Comparison of ENCODE assay signal across 17 cellular contexts in the genomic region with DNA sequence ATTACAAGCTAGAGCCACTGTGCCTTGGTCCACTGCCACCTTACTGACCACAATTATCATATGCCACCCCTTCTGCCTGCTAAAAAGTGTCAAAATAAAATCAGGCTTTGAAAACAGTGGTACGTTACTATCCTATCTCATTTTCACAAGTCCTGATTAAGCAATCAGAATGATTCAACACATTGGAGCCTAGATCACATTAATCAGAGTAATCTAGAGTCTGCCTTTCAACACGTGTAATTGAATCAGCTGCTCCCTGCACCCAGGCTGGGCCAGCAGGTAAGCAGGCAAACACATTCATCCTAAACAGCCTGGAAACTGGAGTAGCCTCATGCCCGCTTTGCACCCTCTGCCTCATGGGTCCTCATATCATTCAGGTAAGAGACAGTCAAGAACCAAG.
DNase-seq lines count a peak whose midpoint lies in the region; FAIRE-seq and TF ChIP-seq lines count a peak whose summit lies in the region.
"Had no signal": no experiment of that assay in that cellular context is flagged by ENCODE, and none has a peak within 500 bp of the region (broad histone marks: within the 10 kb centered on the region; RNA-seq: fewer than 3 reads in every experiment).

No MANE protein-coding gene starts in this region.

- H3K9me3 Mint-ChIP-seq in brain, result no peaks in the 10 kb centered on the region
- H3K9me3 Mint-ChIP-seq in activated T-helper 1 cell treated with anti-CD3 and anti-CD28 coated beads, Interleukin-12 subunit alpha, Interleukin-12 subunit beta, Interleukin-2, Interleukin-4 antibody, amounts not matched to agents 30 ng/mL and 10 ng/mL and 1 ng/mL, durations not matched to agents 14 hours and 24 hours and 36 hours, result no peaks in the 10 kb centered on the region
- H3K9me3 Mint-ChIP-seq: memory B cell had no signal

- dilution Hi-C loops in keratinocyte (cut with MboI; ENCODE audit: extremely low pct_ligation_motif_present, low sequenced_read_pairs), result no loop called here

- H3K4me1 ChIP-seq in HEK293 (ENCODE audit: control insufficient read depth, insufficient read depth, low read length) (peaks cover 18% of the 10 kb centered on the region; the same call in 1 of the 2 replicates), keratinocyte (ENCODE audit: control insufficient read depth, extremely low read depth, insufficient read depth, low read length) (peaks cover 65% of the 10 kb centered on the region)
- H3K4me1 ChIP-seq: BLaER1 had no signal

- DNase-seq in AG08395 (ENCODE audit: low spot score) (peak; percentile 25), keratinocyte (ENCODE audit: low read depth, low spot score) (peak; percentile 85), frontal cortex (ENCODE audit: low spot score in 2 of 2) (no peak), GM19240 (ENCODE audit: insufficient read length, low spot score) (no peak)
- no peak for DNase-seq in activated CD8-positive, alpha-beta memory T cell treated with anti-CD3 and anti-CD28 coated beads for 24 hours
- DNase-seq in activated T-helper 1 cell treated with anti-CD3 and anti-CD28 coated beads, Interleukin-12 subunit alpha, Interleukin-12 subunit beta, Interleukin-2, Interleukin-4 antibody, amounts not matched to agents 30 ng/mL and 10 ng/mL and 1 ng/mL, durations not matched to agents 14 hours and 24 hours and 36 hours (ENCODE audit: low spot score), result no peak
- DNase-seq: activated CD4-positive, alpha-beta T cell treated with anti-CD3 and anti-CD28 coated beads for 4 hours; activated gamma-delta T cell; cerebellar nuclear complex; foreskin melanocyte; NCI-H1092 treated with DMSO at 0.1 percent for 48 hours; nucleus accumbens; stimulated activated naive CD4-positive, alpha-beta T cell treated with Interleukin-2 at 50 U/mL for 16 hours had no signal

- H2AFZ ChIP-seq in keratinocyte (ENCODE audit: control insufficient read depth, low read length), result no peak overlapping the region

- peaks cover 3% of the 10 kb centered on the region for H3K27me3 Mint-ChIP-seq in brain
- H3K27me3 Mint-ChIP-seq in activated T-helper 1 cell treated with anti-CD3 and anti-CD28 coated beads, Interleukin-12 subunit alpha, Interleukin-12 subunit beta, Interleukin-2, Interleukin-4 antibody, amounts not matched to agents 30 ng/mL and 10 ng/mL and 1 ng/mL, durations not matched to agents 14 hours and 24 hours and 36 hours (ENCODE audit: insufficient read depth), result peaks cover 11% of the 10 kb centered on the region

- peak; percentile 97 for FAIRE-seq in keratinocyte (lab: Jason Lieb, UNC)
- FAIRE-seq in frontal cortex (lab: Jason Lieb, UNC), result no peak

- H3K36me3 Mint-ChIP-seq in brain, result no peaks in the 10 kb centered on the region
- no peaks in the 10 kb centered on the region for H3K36me3 Mint-ChIP-seq in activated T-helper 1 cell treated with anti-CD3 and anti-CD28 coated beads, Interleukin-12 subunit alpha, Interleukin-12 subunit beta, Interleukin-2, Interleukin-4 antibody, amounts not matched to agents 30 ng/mL and 10 ng/mL and 1 ng/mL, durations not matched to agents 14 hours and 24 hours and 36 hours (ENCODE audit: low read depth)
- H3K36me3 Mint-ChIP-seq: memory B cell had no signal

- no peaks in the 10 kb centered on the region for H4K20me1 ChIP-seq in keratinocyte (ENCODE audit: control insufficient read depth, extremely low read depth, insufficient read depth, low read length)
- H4K20me1 ChIP-seq: BLaER1 had no signal

- no peaks in the 10 kb centered on the region for H3K9me3 ChIP-seq in HEK293 (ENCODE audit: control insufficient read depth, insufficient read depth, low read depth, low read length)
- no peaks in the 10 kb centered on the region for H3K9me3 ChIP-seq in keratinocyte (ENCODE audit: control insufficient read depth, low read depth, low read length)
- H3K9me3 ChIP-seq: BLaER1 had no signal

- H3K9me1 ChIP-seq in keratinocyte (ENCODE audit: control insufficient read depth, extremely low read depth, insufficient read depth, low read length), result peaks cover 3% of the 10 kb centered on the region

- peak overlapping the region; percentile 71 for H3K9ac ChIP-seq in keratinocyte (ENCODE audit: control insufficient read depth, extremely low read depth, insufficient read depth, low read length)
- H3K9ac ChIP-seq: BLaER1 had no signal

- no peak overlapping the region for H3K4me3 ChIP-seq in HEK293 (ENCODE audit: low read depth, low read length)
- H3K4me3 ChIP-seq in keratinocyte (ENCODE audit: control insufficient read depth in 2 of 3, extremely low read depth in 1 of 3, insufficient read depth in 2 of 3, low read depth in 1 of 3, low read length in 3 of 3), result peak overlapping the region in 1 of 3 experiments; percentile 22
- H3K4me3 ChIP-seq: BLaER1 had no signal

- CTCF ChIA-PET in HEK293 (lab: Yijun Ruan, JAX), result interaction anchor here (0.6 kb wide), 1 partner anchor 104 kb away, joined by 3 read pairs; no protein-coding TSS in a partner anchor

- H3K36me3 ChIP-seq in HEK293 (ENCODE audit: control insufficient read depth in 2 of 2, insufficient read depth in 1 of 2, low read length in 2 of 2), result no peaks in the 10 kb centered on the region
- H3K36me3 ChIP-seq in keratinocyte (ENCODE audit: control insufficient read depth in 2 of 2, extremely low read depth in 1 of 2, insufficient read depth in 2 of 2, low read length in 2 of 2), result peaks cover 0 to 2% of the 10 kb centered on the region in 2 experiments
- H3K36me3 ChIP-seq: BLaER1 had no signal

- no peak overlapping the region for H3K4me3 Mint-ChIP-seq in brain
- H3K4me3 Mint-ChIP-seq in activated T-helper 1 cell treated with anti-CD3 and anti-CD28 coated beads, Interleukin-12 subunit alpha, Interleukin-12 subunit beta, Interleukin-2, Interleukin-4 antibody, amounts not matched to agents 30 ng/mL and 10 ng/mL and 1 ng/mL, durations not matched to agents 14 hours and 24 hours and 36 hours, result no peak overlapping the region
- H3K4me3 Mint-ChIP-seq: memory B cell had no signal

- TF ChIP-seq CTCF in HEK293 (tag by site-specific recombination; IDR thresholded peaks at IDR 0.05), result no peak
- no peak for TF ChIP-seq CTCF in brain (conservative IDR thresholded peaks at IDR 0.05)
- TF ChIP-seq CTCF in keratinocyte (optimal IDR thresholded peaks at IDR 0.05 in 1 of 3, IDR thresholded peaks at IDR 0.05 in 1 of 3, conservative IDR thresholded peaks at IDR 0.05 in 1 of 3; ENCODE audit: extremely low read depth in 1 of 3, insufficient read depth in 2 of 3, low read length in 3 of 3), result no peak

- peak overlapping the region; percentile 83 for H3K4me2 ChIP-seq in keratinocyte (ENCODE audit: control insufficient read depth, extremely low read depth, insufficient read depth, low read depth, low read length)
- H3K4me2 ChIP-seq: BLaER1 had no signal

- H3K4me1 Mint-ChIP-seq in brain, result peaks cover 64% of the 10 kb centered on the region
- no peaks in the 10 kb centered on the region for H3K4me1 Mint-ChIP-seq in activated T-helper 1 cell treated with anti-CD3 and anti-CD28 coated beads, Interleukin-12 subunit alpha, Interleukin-12 subunit beta, Interleukin-2, Interleukin-4 antibody, amounts not matched to agents 30 ng/mL and 10 ng/mL and 1 ng/mL, durations not matched to agents 14 hours and 24 hours and 36 hours (ENCODE audit: low read depth)
- H3K4me1 Mint-ChIP-seq: memory B cell had no signal

- POLR2A ChIA-PET in HEK293 (lab: Yijun Ruan, JAX), result no interaction called here

- H3K27me3 ChIP-seq in keratinocyte (ENCODE audit: control insufficient read depth, extremely low read depth, insufficient read depth, low read length), result no peaks in the 10 kb centered on the region
- H3K27me3 ChIP-seq: BLaER1 had no signal

- H3K27ac ChIP-seq in HEK293 (ENCODE audit: extremely low read depth, low read depth, low read length) (no peak overlapping the region), keratinocyte (ENCODE audit: control insufficient read depth, insufficient read depth, low read length) (peak overlapping the region; percentile 95)
- H3K27ac ChIP-seq: BLaER1 had no signal

- peak overlapping the region in 4 of 5 experiments; percentile 24 to 79 (median 28) for H3K27ac Mint-ChIP-seq in brain
- H3K27ac Mint-ChIP-seq in activated T-helper 1 cell treated with anti-CD3 and anti-CD28 coated beads, Interleukin-12 subunit alpha, Interleukin-12 subunit beta, Interleukin-2, Interleukin-4 antibody, amounts not matched to agents 30 ng/mL and 10 ng/mL and 1 ng/mL, durations not matched to agents 14 hours and 24 hours and 36 hours, result no peak overlapping the region
- H3K27ac Mint-ChIP-seq: memory B cell had no signal

- intact Hi-C loops in activated T-helper 1 cell treated with anti-CD3 and anti-CD28 coated beads, Interleukin-12 subunit alpha, Interleukin-12 subunit beta, Interleukin-2, Interleukin-4 antibody, amounts not matched to agents 30 ng/mL and 10 ng/mL and 1 ng/mL, durations not matched to agents 14 hours and 24 hours and 36 hours (cut with micrococcal nuclease), result no loop called here

- peaks cover 47% of the 10 kb centered on the region for H3K79me2 ChIP-seq in keratinocyte (ENCODE audit: control insufficient read depth, insufficient read depth, low read length)

TF ChIP-seq in HEK293, 187 proteins besides CTCF, POLR2A, EP300 and RAD21 (continues in another document):
- TF ChIP-seq ZNF624 (tag by site-specific recombination; IDR thresholded peaks at IDR 0.05) (no peak), MYNN (tag by site-specific recombination; IDR thresholded peaks at IDR 0.05; ENCODE audit: borderline replicate concordance) (peak; percentile 67), ZNF311 (tag by site-specific recombination; IDR thresholded peaks at IDR 0.05; ENCODE audit: borderline replicate concordance) (no peak), RBAK (tag by site-specific recombination; IDR thresholded peaks at IDR 0.05) (no peak), ZNF571 (tag by site-specific recombination; IDR thresholded peaks at IDR 0.05) (no peak), ZNF623 (tag by site-specific recombination; IDR thresholded peaks at IDR 0.05) (no peak), ZNF561 (tag by site-specific recombination; IDR thresholded peaks at IDR 0.05; ENCODE audit: borderline replicate concordance) (no peak), ZNF48 (tag by site-specific recombination; IDR thresholded peaks at IDR 0.05) (no peak)
- TF ChIP-seq, protein P1, sequence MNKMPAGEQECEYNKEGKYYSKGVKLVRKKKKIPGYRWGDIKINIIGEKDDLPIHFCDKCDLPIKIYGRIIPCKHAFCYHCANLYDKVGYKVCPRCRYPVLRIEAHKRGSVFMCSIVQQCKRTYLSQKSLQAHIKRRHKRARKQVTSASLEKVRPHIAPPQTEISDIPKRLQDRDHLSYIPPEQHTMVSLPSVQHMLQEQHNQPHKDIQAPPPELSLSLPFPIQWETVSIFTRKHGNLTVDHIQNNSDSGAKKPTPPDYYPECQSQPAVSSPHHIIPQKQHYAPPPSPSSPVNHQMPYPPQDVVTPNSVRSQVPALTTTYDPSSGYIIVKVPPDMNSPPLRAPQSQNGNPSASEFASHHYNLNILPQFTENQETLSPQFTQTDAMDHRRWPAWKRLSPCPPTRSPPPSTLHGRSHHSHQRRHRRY (tag by site-specific recombination; IDR thresholded peaks at IDR 0.05), result no peak
- TF ChIP-seq, protein P2, sequence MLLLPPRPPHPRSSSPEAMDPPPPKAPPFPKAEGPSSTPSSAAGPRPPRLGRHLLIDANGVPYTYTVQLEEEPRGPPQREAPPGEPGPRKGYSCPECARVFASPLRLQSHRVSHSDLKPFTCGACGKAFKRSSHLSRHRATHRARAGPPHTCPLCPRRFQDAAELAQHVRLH (tag by site-specific recombination; IDR thresholded peaks at IDR 0.05), result no peak

Comparison
In these comparisons a context has a peak if more than half of its experiments do, and no peak if none do; other contexts are left out.
1. DNase-seq: peak in AG08395 (single experiment) and keratinocyte (single experiment); none in frontal cortex (0 of 2), GM19240 (single experiment), activated CD8-positive, alpha-beta memory T cell treated with anti-CD3 and anti-CD28 coated beads for 24 hours (single experiment) and activated T-helper 1 cell treated with anti-CD3 and anti-CD28 coated beads, Interleukin-12 subunit alpha, Interleukin-12 subunit beta, Interleukin-2, Interleukin-4 antibody, amounts not matched to agents 30 ng/mL and 10 ng/mL and 1 ng/mL, durations not matched to agents 14 hours and 24 hours and 36 hours (single experiment).